In the genomic region with DNA sequence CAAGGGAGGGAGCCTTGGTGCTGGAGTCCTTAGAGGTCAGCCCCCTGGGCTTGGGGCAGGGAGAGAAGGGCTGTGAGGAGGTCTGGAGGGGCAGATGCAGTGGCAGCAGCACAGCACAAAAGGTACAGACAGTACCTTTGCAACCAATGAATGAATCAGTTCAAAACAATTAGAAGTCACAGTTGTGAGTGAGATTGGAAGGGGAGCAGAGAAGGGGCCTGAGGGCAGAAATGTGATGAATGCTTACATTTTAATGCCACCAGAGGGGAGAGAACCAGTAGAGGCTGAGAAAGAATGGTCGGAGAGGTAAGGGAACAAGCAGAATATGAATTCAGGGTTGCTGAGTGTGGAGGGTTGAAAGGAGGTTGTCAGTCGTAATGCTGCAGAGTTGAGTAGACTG, we compare ENCODE assay signal across 23 cellular contexts. TPM values are rescaled to one million over a fixed set of nuclear protein-coding genes. Genes with fewer than 3 reads are reported as not detected.
DNase-seq lines count a peak whose midpoint lies in the region; ATAC-seq and TF ChIP-seq lines count a peak whose summit lies in the region.
"Had no signal": no experiment of that assay in that cellular context is flagged by ENCODE, and none has a peak within 500 bp of the region (broad histone marks: within the 10 kb centered on the region; RNA-seq: fewer than 3 reads in every experiment).

No MANE protein-coding gene starts in this region.

- H2BK15ac ChIP-seq in IMR-90 (ENCODE audit: low read depth, low read length) (no peak overlapping the region), mesendoderm (replicated peaks; ENCODE audit: low read depth) (no peak overlapping the region)

- TF ChIP-seq CTCF in IMR-90 (conservative IDR thresholded peaks at IDR 0.05; ENCODE audit: low read depth, low read length) (no peak), smooth muscle cell (IDR thresholded peaks at IDR 0.05; ENCODE audit: borderline replicate concordance, insufficient read depth, poor library complexity, severe bottlenecking) (no peak), WERI-Rb-1 (IDR thresholded peaks at IDR 0.05; ENCODE audit: low read depth, low read length) (no peak)

- intact Hi-C loops in IMR-90 (cut with micrococcal nuclease), result no loop called here
- intact Hi-C loops in CD4-positive, alpha-beta memory T cell (cut with micrococcal nuclease), result no loop called here

- H3K14ac ChIP-seq in IMR-90 (replicated peaks; ENCODE audit: low read depth, low read length), result no peak overlapping the region

- no TSS peak for BruUV-seq in IMR-90 (replicated peaks; lab: Mats Ljungman, UMichigan)

- H3K56ac ChIP-seq in IMR-90 (ENCODE audit: extremely low read depth, insufficient read depth, low read length) (no peak overlapping the region), mesendoderm (ENCODE audit: low read length) (no peak overlapping the region)

- no peak for ATAC-seq in IMR-90 (ENCODE audit: low read depth)
- ATAC-seq: A549, GM12878 had no signal

- H3F3A ChIP-seq in smooth muscle cell (ENCODE audit: low read depth), result no peaks in the 10 kb centered on the region

- H3K4me1 ChIP-seq in IMR-90 (ENCODE audit: control insufficient read depth, insufficient read depth, low read length) (peaks cover 10% of the 10 kb centered on the region), mesendoderm (ENCODE audit: control insufficient read depth, low read depth, low read length) (no peaks in the 10 kb centered on the region), smooth muscle cell (ENCODE audit: low read depth) (no peaks in the 10 kb centered on the region)
- peaks cover 23% of the 10 kb centered on the region for H3K4me1 ChIP-seq in CD4-positive, alpha-beta memory T cell (ENCODE audit: insufficient read depth, low read length)

- CTCF ChIA-PET in IMR-90 (lab: Yijun Ruan, JAX), result no interaction called here
- CTCF ChIA-PET in CD4-positive, alpha-beta memory T cell (lab: Charles Lee; ENCODE audit: partially characterized antibody), result interaction anchor here (0.7 kb wide), 1 partner anchor 22 kb away, joined by 3 read pairs; no protein-coding TSS in a partner anchor

- no peak overlapping the region for H3K27ac Mint-ChIP-seq in CD4-positive, alpha-beta memory T cell
- H3K27ac Mint-ChIP-seq: B cell; CD4-positive, alpha-beta T cell; CD8-positive, alpha-beta memory T cell had no signal

- no peak overlapping the region for H4K91ac ChIP-seq in IMR-90 (ENCODE audit: insufficient read depth, low read depth, low read length)

- H2AFZ ChIP-seq in IMR-90 (replicated peaks; ENCODE audit: low read length, poor library complexity), result no peak overlapping the region
- no peak overlapping the region for H2AFZ ChIP-seq in smooth muscle cell (ENCODE audit: low read depth)

- no peaks in the 10 kb centered on the region for H3K9me3 ChIP-seq in IMR-90 (ENCODE audit: control insufficient read depth, insufficient read depth, low read length)
- H3K9me3 ChIP-seq in smooth muscle cell (replicated peaks; ENCODE audit: low read depth), result no peaks in the 10 kb centered on the region
- no peaks in the 10 kb centered on the region for H3K9me3 ChIP-seq in CD4-positive, alpha-beta memory T cell (ENCODE audit: control insufficient read depth in 1 of 2, low read length in 2 of 2)
- no peaks in the 10 kb centered on the region for H3K9me3 ChIP-seq in WERI-Rb-1 (ENCODE audit: severe bottlenecking)
- H3K9me3 ChIP-seq: A549; BLaER1 treated with 17β-estradiol and CSF1 and Interleukin-3, amounts not matched to agents 10 nM and 100 nM had no signal

- H3K9me1 ChIP-seq in IMR-90 (ENCODE audit: insufficient read depth, low read length), result peaks cover 15% of the 10 kb centered on the region

- peaks cover 21% of the 10 kb centered on the region for H4K20me1 ChIP-seq in IMR-90 (ENCODE audit: insufficient read depth, low read length)
- H4K20me1 ChIP-seq in smooth muscle cell (ENCODE audit: low read depth), result peaks cover 100% of the 10 kb centered on the region

- H4K5ac ChIP-seq in IMR-90 (ENCODE audit: low read depth, low read length) (no peak overlapping the region), mesendoderm (ENCODE audit: low read length) (no peak overlapping the region)

- H3K4me2 ChIP-seq in IMR-90 (ENCODE audit: low read depth, low read length) (no peak overlapping the region), mesendoderm (ENCODE audit: low read length) (no peak overlapping the region), smooth muscle cell (no peak overlapping the region)
- H3K4me2 ChIP-seq: A549; BLaER1 treated with 17β-estradiol and CSF1 and Interleukin-3, amounts not matched to agents 10 nM and 100 nM had no signal

- H3K27ac ChIP-seq in IMR-90 (ENCODE audit: insufficient read depth, low read length) (no peak overlapping the region), mesendoderm (ENCODE audit: low read depth, low read length) (no peak overlapping the region), smooth muscle cell (ENCODE audit: low read depth) (no peak overlapping the region), WERI-Rb-1 (no peak overlapping the region)
- H3K27ac ChIP-seq in CD4-positive, alpha-beta memory T cell (ENCODE audit: low read depth, low read length), result no peak overlapping the region
- H3K27ac ChIP-seq: 22Rv1; A549; BLaER1 treated with 17β-estradiol and CSF1 and Interleukin-3, amounts not matched to agents 10 nM and 100 nM; C4-2B had no signal

- no peaks in the 10 kb centered on the region for H3K27me3 Mint-ChIP-seq in CD4-positive, alpha-beta memory T cell
- H3K27me3 Mint-ChIP-seq: B cell; CD4-positive, alpha-beta T cell; CD8-positive, alpha-beta memory T cell had no signal

- H3K36me3 ChIP-seq in IMR-90 (ENCODE audit: control insufficient read depth, insufficient read depth, low read length) (no peaks in the 10 kb centered on the region), mesendoderm (ENCODE audit: control insufficient read depth, insufficient read depth, low read length) (no peaks in the 10 kb centered on the region), smooth muscle cell (ENCODE audit: low read depth) (no peaks in the 10 kb centered on the region), WERI-Rb-1 (peaks cover 14% of the 10 kb centered on the region)
- peaks cover 3% of the 10 kb centered on the region for H3K36me3 ChIP-seq in CD4-positive, alpha-beta memory T cell (ENCODE audit: insufficient read depth, low read length)

- peaks cover 23 to 46% (median 33%) of the 10 kb centered on the region in 4 donors for H3K4me1 Mint-ChIP-seq in CD4-positive, alpha-beta memory T cell

- no peak overlapping the region for H2AK9ac ChIP-seq in IMR-90 (replicated peaks; ENCODE audit: low read depth, low read length, poor library complexity)

- dilution Hi-C loops in IMR-90 (cut with HindIII; ENCODE audit: low sequenced_read_pairs, unreplicated experiment), result no loop called here

- no peak overlapping the region for H2BK5ac ChIP-seq in IMR-90 (ENCODE audit: low read depth, low read length, poor library complexity, severe bottlenecking)
- H2BK5ac ChIP-seq in mesendoderm (ENCODE audit: low read length), result no peak overlapping the region

- H3K79me2 ChIP-seq in mesendoderm (ENCODE audit: control insufficient read depth, insufficient read depth, low read length) (peaks cover 48% of the 10 kb centered on the region), smooth muscle cell (ENCODE audit: low read depth) (peaks cover 95% of the 10 kb centered on the region)

- POLR2A ChIA-PET in IMR-90 (lab: Charles Lee; ENCODE audit: unreplicated experiment), result interaction anchor here (0.6 kb wide), 1 partner anchor 25 kb away, joined by 3 read pairs; no protein-coding TSS in a partner anchor
- POLR2A ChIA-PET in CD4-positive, alpha-beta memory T cell (lab: Charles Lee; ENCODE audit: partially characterized antibody), result no interaction called here

- H3K23ac ChIP-seq in IMR-90 (ENCODE audit: low read depth, low read length) (no peak overlapping the region), mesendoderm (ENCODE audit: low read length) (no peak overlapping the region)

- DNase-seq in ELF-1 (ENCODE audit: low read depth, low spot score) (peak; percentile 42), IMR-90 (no peak), mesendoderm (peak; percentile 68), smooth muscle cell (lab: John Stamatoyannopoulos, UW; ENCODE audit: unreplicated experiment) (no peak), WERI-Rb-1 (no peak)
- DNase-seq in CD4-positive, alpha-beta memory T cell, result no peak
- DNase-seq: AML-193; CD4-positive, alpha-beta T cell; CD8-positive, alpha-beta memory T cell; COR-L47; DMS 273 treated with DMSO at 0.1 percent for 48 hours; DMS153; DMS53; DMS79; DND-41; EL; GF-D8 had no signal

- peak overlapping the region; percentile 1; the same call in 1 of the 2 replicates for H2AK5ac ChIP-seq in IMR-90 (ENCODE audit: low read depth, low read length)
- no peak overlapping the region for H2AK5ac ChIP-seq in mesendoderm (ENCODE audit: low read length)

- no peak overlapping the region for H3K4me3 ChIP-seq in IMR-90 (ENCODE audit: insufficient read depth, low read depth, low read length)
- H3K4me3 ChIP-seq in mesendoderm (ENCODE audit: low read length), result no peak overlapping the region
- H3K4me3 ChIP-seq in smooth muscle cell, result no peak overlapping the region
- H3K4me3 ChIP-seq in CD4-positive, alpha-beta memory T cell (ENCODE audit: low read length in 2 of 2), result no peak overlapping the region
- no peak overlapping the region for H3K4me3 ChIP-seq in WERI-Rb-1 (ENCODE audit: low read depth, low read length)
- H3K4me3 ChIP-seq: A549; BLaER1 treated with 17β-estradiol and CSF1 and Interleukin-3, amounts not matched to agents 10 nM and 100 nM; GM12878 had no signal

- H4K8ac ChIP-seq in IMR-90 (ENCODE audit: low read depth in 2 of 2, low read length in 2 of 2) (no peak overlapping the region), mesendoderm (ENCODE audit: low read depth, low read length) (no peak overlapping the region)

- TF ChIP-seq RAD21 in IMR-90 (IDR thresholded peaks at IDR 0.05; ENCODE audit: low read length), result no peak

- 100% methylated on average over 1 of the region's 2 CpGs; no CpG with 5 or more reads in 1 of the 2 experiments for WGBS in IMR-90 (ENCODE audit: extremely low coverage in 2 of 2, insufficient read length in 1 of 2), 2 experiments
- WGBS in mesendoderm (ENCODE audit: extremely low coverage, insufficient coverage, low lambda C conversion rate), result no CpG with 5 or more reads among the region's 2 CpGs
- WGBS in smooth muscle cell (ENCODE audit: low lambda C conversion rate), result 100% methylated on average over 2 of the region's 2 CpGs

- H3K9ac ChIP-seq in IMR-90 (ENCODE audit: low read depth, low read length) (no peak overlapping the region), mesendoderm (ENCODE audit: low read length) (no peak overlapping the region), smooth muscle cell (ENCODE audit: low read depth) (no peak overlapping the region)
- H3K9ac ChIP-seq: BLaER1 treated with 17β-estradiol and CSF1 and Interleukin-3, amounts not matched to agents 10 nM and 100 nM had no signal

- H3K27me3 ChIP-seq in IMR-90 (ENCODE audit: control insufficient read depth, insufficient read depth, low read length) (no peaks in the 10 kb centered on the region), mesendoderm (ENCODE audit: insufficient read depth, low read length, poor library complexity) (no peaks in the 10 kb centered on the region), smooth muscle cell (ENCODE audit: low read depth) (no peaks in the 10 kb centered on the region), WERI-Rb-1 (ENCODE audit: insufficient read depth, low read depth, severe bottlenecking) (no peaks in the 10 kb centered on the region)
- H3K27me3 ChIP-seq in CD4-positive, alpha-beta memory T cell (ENCODE audit: insufficient read depth, low read length), result no peaks in the 10 kb centered on the region
- H3K27me3 ChIP-seq: BLaER1 treated with 17β-estradiol and CSF1 and Interleukin-3, amounts not matched to agents 10 nM and 100 nM had no signal

- no peak overlapping the region for H2BK20ac ChIP-seq in IMR-90 (ENCODE audit: low read depth, low read length)

- H3K36me3 Mint-ChIP-seq in CD4-positive, alpha-beta memory T cell, result peaks cover 0 to 5% of the 10 kb centered on the region in 2 donors

- H3K79me1 ChIP-seq in IMR-90 (ENCODE audit: low read depth in 1 of 2, low read length in 2 of 2) (peaks cover 42 to 69% of the 10 kb centered on the region in 2 experiments), mesendoderm (ENCODE audit: low read length) (peaks cover 20% of the 10 kb centered on the region)

- H3K9me3 Mint-ChIP-seq in CD4-positive, alpha-beta memory T cell, result no peaks in the 10 kb centered on the region
- H3K9me3 Mint-ChIP-seq: CD4-positive, alpha-beta T cell; CD8-positive, alpha-beta memory T cell had no signal

- TF ChIP-seq POLR2A in IMR-90 (IDR thresholded peaks at IDR 0.05; ENCODE audit: low read depth, low read length), result no peak

- H2BK120ac ChIP-seq in IMR-90 (ENCODE audit: low read depth, low read length) (no peak overlapping the region), mesendoderm (ENCODE audit: low read depth, low read length) (no peak overlapping the region)

- in situ Hi-C loops in IMR-90 (cut with MboI; ENCODE audit: low sequenced_read_pairs), result loop anchor here (10.0 kb wide), 1 partner anchor 835 kb away; no protein-coding TSS in a partner anchor

- no peak overlapping the region for H3K4me3 Mint-ChIP-seq in CD4-positive, alpha-beta memory T cell
- H3K4me3 Mint-ChIP-seq: B cell; CD4-positive, alpha-beta T cell; CD8-positive, alpha-beta memory T cell had no signal

- no peak overlapping the region for H3K18ac ChIP-seq in IMR-90 (ENCODE audit: low read depth, low read length)
- no peak overlapping the region for H3K18ac ChIP-seq in mesendoderm (ENCODE audit: low read length)

- H3K4ac ChIP-seq in IMR-90 (ENCODE audit: low read depth, low read length) (no peak overlapping the region), mesendoderm (ENCODE audit: low read depth, low read length) (no peak overlapping the region)

RNA-seq across cellular contexts. Expression of gene CAMTA1, which starts 24.2 kb away (rescaled TPM):
- total RNA-seq in IMR-90 (2012; rRNA removed) (35.5 and 65.3 TPM in 2 replicates), smooth muscle cell (127 and 145 TPM in 2 replicates)
- polyA plus RNA-seq in IMR-90 (2012; rRNA removed) (52.0 and 74.3 TPM in 2 replicates), smooth muscle cell (139 and 156 TPM in 2 replicates)
- polyA plus RNA-seq in IMR-90 (2012; cell fraction: cytosol; rRNA removed), result 41.7 and 81.6 TPM in 2 replicates
- polyA plus RNA-seq in IMR-90 (2012; cell fraction: nucleus; rRNA removed; ENCODE audit: low replicate concordance), result 8.2 and 38.2 TPM in 2 replicates
- polyA plus RNA-seq in mesendoderm (2013, experiment 1 of 2), result 195 TPM
- 199 TPM for polyA plus RNA-seq in mesendoderm (2013, experiment 2 of 2)
- total RNA-seq in CD4-positive, alpha-beta memory T cell, result 10 to 100 TPM; 39.1 to 42.5 TPM
- 100 to 1,000 TPM in 1 of 2 donors, 10 to 100 TPM in 1; 77.4 to 118 TPM for polyA plus RNA-seq in CD4-positive, alpha-beta memory T cell

Comparison
In these comparisons a context has a peak if more than half of its experiments do, and no peak if none do; other contexts are left out.
1. DNase-seq: peak in ELF-1 (single experiment) and mesendoderm (single experiment); none in IMR-90 (single experiment), smooth muscle cell (single experiment), CD4-positive, alpha-beta memory T cell (0 of 5) and WERI-Rb-1 (single experiment).